Comparison of ENCODE assay signal across 8 cellular contexts in genomic region chr17:4554441-4554996, GRCh38. TPM values are rescaled to one million over a fixed set of nuclear protein-coding genes. Genes with fewer than 3 reads are reported as not detected.
DNase-seq lines count a peak whose midpoint lies in the region; ATAC-seq, FAIRE-seq and TF ChIP-seq lines count a peak whose summit lies in the region.

No MANE protein-coding gene starts in this region.

- H3K4me3 ChIP-seq in fibroblast of the aortic adventitia (ENCODE audit: low read depth, low read length) (peak overlapping the region; percentile 80), retinal pigment epithelial cell (ENCODE audit: low read length) (peak overlapping the region; percentile 89)

- ATAC-seq in GM18519 (IDR thresholded peaks at IDR 0.05; ENCODE audit: low FRiP score, unreplicated experiment) = no peak

- FAIRE-seq in GM12892 (lab: Jason Lieb, UNC) = peak; percentile 67

- CTCF ChIA-PET in RWPE1 (lab: Yijun Ruan, JAX) = interaction anchor here (0.6 to 1.3 kb wide), 3 partner anchors 12 to 134 kb away, joined by 3 to 6 read pairs (median 4); no protein-coding TSS in a partner anchor

- no peak for TF ChIP-seq POLR2A in GM12892 (IDR thresholded peaks at IDR 0.05; ENCODE audit: low read depth, low read length)

- no peak for DNase-seq in GM12892 (ENCODE audit: insufficient read length)
- DNase-seq in RWPE1 (ENCODE audit: low spot score) = no peak
- no peak for DNase-seq in fibroblast of the aortic adventitia (ENCODE audit: low read depth)
- no peak for DNase-seq in retinal pigment epithelial cell (ENCODE audit: low read depth)
- DNase-seq in DMS153 treated with DMSO at 0.1 percent for 48 hours (lab: John Stamatoyannopoulos, UW; ENCODE audit: unreplicated experiment) = no peak
- no peak for DNase-seq in activated CD4-positive, CD25-positive, alpha-beta regulatory T cell treated with anti-CD3 and anti-CD28 coated beads, Interleukin-2, amount 50 U/mL, for 72 hours
- no peak for DNase-seq in amniotic stem cell (lab: John Stamatoyannopoulos, UW)

- POLR2A ChIA-PET in RWPE1 (lab: Yijun Ruan, JAX; ENCODE audit: low non-redundant PET) = interaction anchor here (0.6 kb wide), 1 partner anchor 125 kb away, joined by 5 read pairs; no protein-coding TSS in a partner anchor

- peak overlapping the region; percentile 72 for H3K27ac ChIP-seq in RWPE1

- TF ChIP-seq CTCF in RWPE1 (conservative IDR thresholded peaks at IDR 0.05; ENCODE audit: low read depth) (no peak), fibroblast of the aortic adventitia (IDR thresholded peaks at IDR 0.05; ENCODE audit: insufficient read depth, low read length) (no peak), retinal pigment epithelial cell (conservative IDR thresholded peaks at IDR 0.05; ENCODE audit: low read depth, low read length) (no peak)

RNA-seq across cellular contexts. Expression of gene MYBBP1A, which starts 0.7 kb away (rescaled TPM):
- 29.3 TPM for polyA plus RNA-seq in GM12892 (2012; ENCODE audit: missing spikeins)
- 51.0 and 55.8 TPM in 2 replicates for total RNA-seq in fibroblast of the aortic adventitia (ENCODE audit: low replicate concordance)

RNA-seq across cellular contexts. Expression of gene GGT6, which starts 5.9 kb away (rescaled TPM):
- not detected for polyA plus RNA-seq in GM12892 (2012; ENCODE audit: missing spikeins)
- not detected in 2 replicates for total RNA-seq in fibroblast of the aortic adventitia (ENCODE audit: low replicate concordance)

RNA-seq across cellular contexts. Expression of gene SMTNL2, which starts 29.8 kb away (rescaled TPM):
- polyA plus RNA-seq in GM12892 (2012; ENCODE audit: missing spikeins) = not detected
- total RNA-seq in fibroblast of the aortic adventitia (ENCODE audit: low replicate concordance) = 0.16 TPM in 1 of 2 replicates, not detected in the other

RNA-seq across cellular contexts. Expression of gene SPNS2, which starts 55.8 kb away (rescaled TPM):
- polyA plus RNA-seq in GM12892 (2012; ENCODE audit: missing spikeins) = 0.28 TPM
- 0.16 and 0.27 TPM in 2 replicates for total RNA-seq in fibroblast of the aortic adventitia (ENCODE audit: low replicate concordance)
